22 cellular contexts compared by ENCODE assay signal in genomic region chr10:116972136-116972535, GRCh38.
"Had no signal": no experiment of that assay in that cellular context is flagged by ENCODE, and none has a peak within 500 bp of the region (broad histone marks: within the 10 kb centered on the region; RNA-seq: fewer than 3 reads in every experiment).

No MANE protein-coding gene starts in this region.

- H3K27ac ChIP-seq: gastroesophageal sphincter, ovary, tibial artery, WERI-Rb-1 had no signal

- DNase-seq: activated CD4-positive, alpha-beta memory T cell treated with anti-CD3 and anti-CD28 coated beads for 36 hours; activated CD4-positive, alpha-beta T cell treated with anti-CD3 and anti-CD28 coated beads, Interleukin-2, amount 10 ng/mL, durations not matched to agents 24 days and 14 days; activated gamma-delta T cell treated with Interleukin-2 at 50 U/mL for 16 hours; activated naive CD4-positive, alpha-beta T cell treated with anti-CD3 and anti-CD28 coated beads, Interleukin-2, amount 50 U/mL, for 16 hours; activated T-cell treated with anti-CD3 and anti-CD28 coated beads, Interleukin-2, amount 50 U/mL, for 4 hours; amniotic stem cell; cortex of kidney; left colon; naive thymus-derived CD4-positive, alpha-beta T cell; ovary; retina; small intestine; stimulated activated CD4-positive, alpha-beta T cell treated with anti-CD3 and anti-CD28 coated beads, Interleukin-4, amount 100 ng/mL, for 24 hours; T-helper 17 cell; T1000; tibial artery; WERI-Rb-1 had no signal

- H3K9me3 ChIP-seq: gastroesophageal sphincter, ovary, tibial artery had no signal

- H3K27me3 ChIP-seq: gastroesophageal sphincter, ovary, tibial artery had no signal

- H3K36me3 ChIP-seq: gastroesophageal sphincter, ovary had no signal

- H3K4me1 ChIP-seq: gastroesophageal sphincter, tibial artery had no signal

- H3K4me3 ChIP-seq: gastroesophageal sphincter, ovary, tibial artery had no signal

- ATAC-seq: activated CD4-positive, CD25-positive, alpha-beta regulatory T cell treated with anti-CD3 and anti-CD28 coated beads, Interleukin-2, amount 50 U/mL, for 24 hours; activated T-cell treated with anti-CD3 and anti-CD28 coated beads, Interleukin-2, amount 50 U/mL, for 4 hours; activated T-helper 17 cell treated with anti-CD3 and anti-CD28 coated beads, Interleukin-2, amount 50 U/mL, for 72 hours; gastroesophageal sphincter; left colon; naive thymus-derived CD4-positive, alpha-beta T cell; sciatic nerve; stimulated activated effector memory CD8-positive, alpha-beta T cell treated with anti-CD3 and anti-CD28 coated beads, Interleukin-12 subunit alpha, Interleukin-12 subunit beta, amount 100 ng/mL, for 72 hours; T-helper 17 cell had no signal
